1 cellular context compared by ENCODE assay signal in genomic region chr19:57434386-57435061, GRCh38.
TF ChIP-seq lines count a peak whose summit lies in the region.

No MANE protein-coding gene starts in this region.

TF ChIP-seq in HepG2, 621 proteins besides CTCF, POLR2A, EP300 and RAD21 (continues in another document):
- 0 out of 2 replicates have a peak, but pooled peaks have one; percentile 36 for TF ChIP-seq ARID2 (CRISPR knock-in tag; IDR thresholded peaks at IDR 0.05; ENCODE audit: borderline replicate concordance)
- TF ChIP-seq ZNF788 (CRISPR knock-in tag; IDR thresholded peaks at IDR 0.05; ENCODE audit: borderline replicate concordance), result no peak
- TF ChIP-seq YEATS4 (CRISPR knock-in tag; IDR thresholded peaks at IDR 0.05; ENCODE audit: borderline replicate concordance), result 0 out of 2 replicates have a peak, but pooled peaks have one; percentile 16
- no peak for TF ChIP-seq HIC2 (CRISPR knock-in tag; IDR thresholded peaks at IDR 0.05; ENCODE audit: low read depth)
- TF ChIP-seq, protein P1, sequence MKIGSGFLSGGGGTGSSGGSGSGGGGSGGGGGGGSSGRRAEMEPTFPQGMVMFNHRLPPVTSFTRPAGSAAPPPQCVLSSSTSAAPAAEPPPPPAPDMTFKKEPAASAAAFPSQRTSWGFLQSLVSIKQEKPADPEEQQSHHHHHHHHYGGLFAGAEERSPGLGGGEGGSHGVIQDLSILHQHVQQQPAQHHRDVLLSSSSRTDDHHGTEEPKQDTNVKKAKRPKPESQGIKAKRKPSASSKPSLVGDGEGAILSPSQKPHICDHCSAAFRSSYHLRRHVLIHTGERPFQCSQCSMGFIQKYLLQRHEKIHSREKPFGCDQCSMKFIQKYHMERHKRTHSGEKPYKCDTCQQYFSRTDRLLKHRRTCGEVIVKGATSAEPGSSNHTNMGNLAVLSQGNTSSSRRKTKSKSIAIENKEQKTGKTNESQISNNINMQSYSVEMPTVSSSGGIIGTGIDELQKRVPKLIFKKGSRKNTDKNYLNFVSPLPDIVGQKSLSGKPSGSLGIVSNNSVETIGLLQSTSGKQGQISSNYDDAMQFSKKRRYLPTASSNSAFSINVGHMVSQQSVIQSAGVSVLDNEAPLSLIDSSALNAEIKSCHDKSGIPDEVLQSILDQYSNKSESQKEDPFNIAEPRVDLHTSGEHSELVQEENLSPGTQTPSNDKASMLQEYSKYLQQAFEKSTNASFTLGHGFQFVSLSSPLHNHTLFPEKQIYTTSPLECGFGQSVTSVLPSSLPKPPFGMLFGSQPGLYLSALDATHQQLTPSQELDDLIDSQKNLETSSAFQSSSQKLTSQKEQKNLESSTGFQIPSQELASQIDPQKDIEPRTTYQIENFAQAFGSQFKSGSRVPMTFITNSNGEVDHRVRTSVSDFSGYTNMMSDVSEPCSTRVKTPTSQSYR (CRISPR knock-in tag; IDR thresholded peaks at IDR 0.05; ENCODE audit: borderline replicate concordance), result no peak
- no peak for TF ChIP-seq ZNF605 (CRISPR knock-in tag; IDR thresholded peaks at IDR 0.05)
- TF ChIP-seq BRCA1 (CRISPR knock-in tag; IDR thresholded peaks at IDR 0.05), result no peak
- TF ChIP-seq RXRB (CRISPR knock-in tag; IDR thresholded peaks at IDR 0.05; ENCODE audit: borderline replicate concordance), result no peak
- TF ChIP-seq, protein P2, sequence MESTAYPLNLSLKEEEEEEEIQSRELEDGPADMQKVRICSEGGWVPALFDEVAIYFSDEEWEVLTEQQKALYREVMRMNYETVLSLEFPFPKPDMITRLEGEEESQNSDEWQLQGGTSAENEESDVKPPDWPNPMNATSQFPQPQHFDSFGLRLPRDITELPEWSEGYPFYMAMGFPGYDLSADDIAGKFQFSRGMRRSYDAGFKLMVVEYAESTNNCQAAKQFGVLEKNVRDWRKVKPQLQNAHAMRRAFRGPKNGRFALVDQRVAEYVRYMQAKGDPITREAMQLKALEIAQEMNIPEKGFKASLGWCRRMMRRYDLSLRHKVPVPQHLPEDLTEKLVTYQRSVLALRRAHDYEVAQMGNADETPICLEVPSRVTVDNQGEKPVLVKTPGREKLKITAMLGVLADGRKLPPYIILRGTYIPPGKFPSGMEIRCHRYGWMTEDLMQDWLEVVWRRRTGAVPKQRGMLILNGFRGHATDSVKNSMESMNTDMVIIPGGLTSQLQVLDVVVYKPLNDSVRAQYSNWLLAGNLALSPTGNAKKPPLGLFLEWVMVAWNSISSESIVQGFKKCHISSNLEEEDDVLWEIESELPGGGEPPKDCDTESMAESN (CRISPR knock-in tag; conservative IDR thresholded peaks at IDR 0.05), result 0 out of 2 replicates have a peak, but pooled peaks have one; percentile 34
- TF ChIP-seq TRIM22 (IDR thresholded peaks at IDR 0.05), result no peak
- 0 out of 2 replicates have a peak, but pooled peaks have one; percentile 46 for TF ChIP-seq ZNF800 (CRISPR knock-in tag; IDR thresholded peaks at IDR 0.05)
- TF ChIP-seq, protein P3, sequence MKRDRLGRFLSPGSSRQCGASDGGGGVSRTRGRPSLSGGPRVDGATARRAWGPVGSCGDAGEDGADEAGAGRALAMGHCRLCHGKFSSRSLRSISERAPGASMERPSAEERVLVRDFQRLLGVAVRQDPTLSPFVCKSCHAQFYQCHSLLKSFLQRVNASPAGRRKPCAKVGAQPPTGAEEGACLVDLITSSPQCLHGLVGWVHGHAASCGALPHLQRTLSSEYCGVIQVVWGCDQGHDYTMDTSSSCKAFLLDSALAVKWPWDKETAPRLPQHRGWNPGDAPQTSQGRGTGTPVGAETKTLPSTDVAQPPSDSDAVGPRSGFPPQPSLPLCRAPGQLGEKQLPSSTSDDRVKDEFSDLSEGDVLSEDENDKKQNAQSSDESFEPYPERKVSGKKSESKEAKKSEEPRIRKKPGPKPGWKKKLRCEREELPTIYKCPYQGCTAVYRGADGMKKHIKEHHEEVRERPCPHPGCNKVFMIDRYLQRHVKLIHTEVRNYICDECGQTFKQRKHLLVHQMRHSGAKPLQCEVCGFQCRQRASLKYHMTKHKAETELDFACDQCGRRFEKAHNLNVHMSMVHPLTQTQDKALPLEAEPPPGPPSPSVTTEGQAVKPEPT (CRISPR knock-in tag; IDR thresholded peaks at IDR 0.05; ENCODE audit: low read depth), result 0 out of 2 replicates have a peak, but pooled peaks have one; percentile 47
- no peak for TF ChIP-seq ZNF143 (CRISPR knock-in tag; IDR thresholded peaks at IDR 0.05)
- 0 out of 2 replicates have a peak, but pooled peaks have one; percentile 37 for TF ChIP-seq ZNF644 (CRISPR knock-in tag; IDR thresholded peaks at IDR 0.05; ENCODE audit: low read depth)
- 0 out of 2 replicates have a peak, but pooled peaks have one; percentile 27 for TF ChIP-seq MEIS1 (CRISPR knock-in tag; IDR thresholded peaks at IDR 0.05; ENCODE audit: borderline replicate concordance)
- TF ChIP-seq MBD4 (IDR thresholded peaks at IDR 0.05; ENCODE audit: borderline replicate concordance, low read length), result no peak
- peak; percentile 50; the same call in 1 of the 2 replicates for TF ChIP-seq ONECUT2 (CRISPR knock-in tag; IDR thresholded peaks at IDR 0.05)
- no peak for TF ChIP-seq ZNF260 (CRISPR knock-in tag; IDR thresholded peaks at IDR 0.05; ENCODE audit: borderline replicate concordance, low read depth)
- TF ChIP-seq CAMTA2 (CRISPR knock-in tag; IDR thresholded peaks at IDR 0.05; ENCODE audit: borderline replicate concordance), result no peak
- 0 out of 2 replicates have a peak, but pooled peaks have one; percentile 3 for TF ChIP-seq TOPORS (CRISPR knock-in tag; IDR thresholded peaks at IDR 0.05)
- peak; percentile 65 for TF ChIP-seq ZNF543 (CRISPR knock-in tag; IDR thresholded peaks at IDR 0.05)
- TF ChIP-seq MXD4 (CRISPR knock-in tag; IDR thresholded peaks at IDR 0.05), result no peak
- no peak for TF ChIP-seq ZNF558 (CRISPR knock-in tag; IDR thresholded peaks at IDR 0.05; ENCODE audit: borderline replicate concordance)
- TF ChIP-seq HOXA5 (CRISPR knock-in tag; IDR thresholded peaks at IDR 0.05), result 0 out of 2 replicates have a peak, but pooled peaks have one; percentile 10
- TF ChIP-seq TBP (CRISPR knock-in tag; IDR thresholded peaks at IDR 0.05), result 0 out of 2 replicates have a peak, but pooled peaks have one; percentile 57
- no peak for TF ChIP-seq CBX1 (IDR thresholded peaks at IDR 0.05; ENCODE audit: low read depth)
- TF ChIP-seq, protein P4, sequence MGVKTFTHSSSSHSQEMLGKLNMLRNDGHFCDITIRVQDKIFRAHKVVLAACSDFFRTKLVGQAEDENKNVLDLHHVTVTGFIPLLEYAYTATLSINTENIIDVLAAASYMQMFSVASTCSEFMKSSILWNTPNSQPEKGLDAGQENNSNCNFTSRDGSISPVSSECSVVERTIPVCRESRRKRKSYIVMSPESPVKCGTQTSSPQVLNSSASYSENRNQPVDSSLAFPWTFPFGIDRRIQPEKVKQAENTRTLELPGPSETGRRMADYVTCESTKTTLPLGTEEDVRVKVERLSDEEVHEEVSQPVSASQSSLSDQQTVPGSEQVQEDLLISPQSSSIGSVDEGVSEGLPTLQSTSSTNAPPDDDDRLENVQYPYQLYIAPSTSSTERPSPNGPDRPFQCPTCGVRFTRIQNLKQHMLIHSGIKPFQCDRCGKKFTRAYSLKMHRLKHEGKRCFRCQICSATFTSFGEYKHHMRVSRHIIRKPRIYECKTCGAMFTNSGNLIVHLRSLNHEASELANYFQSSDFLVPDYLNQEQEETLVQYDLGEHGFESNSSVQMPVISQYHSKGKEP (CRISPR knock-in tag; IDR thresholded peaks at IDR 0.05), result 0 out of 2 replicates have a peak, but pooled peaks have one; percentile 4
- TF ChIP-seq ZNF451 (CRISPR knock-in tag; IDR thresholded peaks at IDR 0.05), result no peak
- 0 out of 2 replicates have a peak, but pooled peaks have one; percentile 1 for TF ChIP-seq KDM4B (CRISPR knock-in tag; IDR thresholded peaks at IDR 0.05)
- TF ChIP-seq ZIK1 (CRISPR knock-in tag; IDR thresholded peaks at IDR 0.05; ENCODE audit: borderline replicate concordance, low read depth), result 0 out of 2 replicates have a peak, but pooled peaks have one; percentile 7
- TF ChIP-seq GMEB2 (CRISPR knock-in tag; IDR thresholded peaks at IDR 0.05; ENCODE audit: low read depth), result no peak
- TF ChIP-seq ZNF747 (CRISPR knock-in tag; IDR thresholded peaks at IDR 0.05; ENCODE audit: borderline replicate concordance), result peak; percentile 4; the same call in 1 of the 2 replicates
- TF ChIP-seq MEF2D (CRISPR knock-in tag; IDR thresholded peaks at IDR 0.05), result no peak
- no peak for TF ChIP-seq CEBPB (IDR thresholded peaks at IDR 0.05; ENCODE audit: borderline replicate concordance, low read depth, low read length)
- no peak for TF ChIP-seq ZFP1 (CRISPR knock-in tag; IDR thresholded peaks at IDR 0.05)
- TF ChIP-seq ZNF383 (CRISPR knock-in tag; IDR thresholded peaks at IDR 0.05; ENCODE audit: borderline replicate concordance), result 0 out of 2 replicates have a peak, but pooled peaks have one; percentile 59
- TF ChIP-seq CCDC6 (CRISPR knock-in tag; IDR thresholded peaks at IDR 0.05), result no peak
- TF ChIP-seq, protein P5, sequence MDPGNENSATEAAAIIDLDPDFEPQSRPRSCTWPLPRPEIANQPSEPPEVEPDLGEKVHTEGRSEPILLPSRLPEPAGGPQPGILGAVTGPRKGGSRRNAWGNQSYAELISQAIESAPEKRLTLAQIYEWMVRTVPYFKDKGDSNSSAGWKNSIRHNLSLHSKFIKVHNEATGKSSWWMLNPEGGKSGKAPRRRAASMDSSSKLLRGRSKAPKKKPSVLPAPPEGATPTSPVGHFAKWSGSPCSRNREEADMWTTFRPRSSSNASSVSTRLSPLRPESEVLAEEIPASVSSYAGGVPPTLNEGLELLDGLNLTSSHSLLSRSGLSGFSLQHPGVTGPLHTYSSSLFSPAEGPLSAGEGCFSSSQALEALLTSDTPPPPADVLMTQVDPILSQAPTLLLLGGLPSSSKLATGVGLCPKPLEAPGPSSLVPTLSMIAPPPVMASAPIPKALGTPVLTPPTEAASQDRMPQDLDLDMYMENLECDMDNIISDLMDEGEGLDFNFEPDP (CRISPR knock-in tag; conservative IDR thresholded peaks at IDR 0.05), result no peak
- TF ChIP-seq TSC22D2 (CRISPR knock-in tag; IDR thresholded peaks at IDR 0.05; ENCODE audit: borderline replicate concordance), result 0 out of 2 replicates have a peak, but pooled peaks have one; percentile 3
- TF ChIP-seq, protein P6, sequence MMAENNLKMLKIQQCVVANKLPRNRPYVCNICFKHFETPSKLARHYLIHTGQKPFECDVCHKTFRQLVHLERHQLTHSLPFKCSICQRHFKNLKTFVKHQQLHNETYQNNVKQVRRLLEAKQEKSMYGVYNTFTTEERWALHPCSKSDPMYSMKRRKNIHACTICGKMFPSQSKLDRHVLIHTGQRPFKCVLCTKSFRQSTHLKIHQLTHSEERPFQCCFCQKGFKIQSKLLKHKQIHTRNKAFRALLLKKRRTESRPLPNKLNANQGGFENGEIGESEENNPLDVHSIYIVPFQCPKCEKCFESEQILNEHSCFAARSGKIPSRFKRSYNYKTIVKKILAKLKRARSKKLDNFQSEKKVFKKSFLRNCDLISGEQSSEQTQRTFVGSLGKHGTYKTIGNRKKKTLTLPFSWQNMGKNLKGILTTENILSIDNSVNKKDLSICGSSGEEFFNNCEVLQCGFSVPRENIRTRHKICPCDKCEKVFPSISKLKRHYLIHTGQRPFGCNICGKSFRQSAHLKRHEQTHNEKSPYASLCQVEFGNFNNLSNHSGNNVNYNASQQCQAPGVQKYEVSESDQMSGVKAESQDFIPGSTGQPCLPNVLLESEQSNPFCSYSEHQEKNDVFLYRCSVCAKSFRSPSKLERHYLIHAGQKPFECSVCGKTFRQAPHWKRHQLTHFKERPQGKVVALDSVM (CRISPR knock-in tag; IDR thresholded peaks at IDR 0.05), result 0 out of 2 replicates have a peak, but pooled peaks have one; percentile 2
- TF ChIP-seq JARID2 (CRISPR knock-in tag; IDR thresholded peaks at IDR 0.05; ENCODE audit: insufficient replicate concordance), result no peak
- TF ChIP-seq ZBTB3 (CRISPR knock-in tag; IDR thresholded peaks at IDR 0.05; ENCODE audit: borderline replicate concordance, low read depth), result 0 out of 2 replicates have a peak, but pooled peaks have one; percentile 23
- no peak for TF ChIP-seq NFIB (CRISPR knock-in tag; IDR thresholded peaks at IDR 0.05; ENCODE audit: borderline replicate concordance)
